In genomic region chrX:154822029-154822428, GRCh38 we compare ENCODE assay signal across 21 cellular contexts. TPM values are rescaled to one million over a fixed set of nuclear protein-coding genes. Genes with fewer than 3 reads are reported as not detected.
A peak's percentile ranks its signal among the peaks of the same experiment; 100 is the strongest.
DNase-seq lines count a peak whose midpoint lies in the region; ATAC-seq, FAIRE-seq and TF ChIP-seq lines count a peak whose summit lies in the region.
"Had no signal": no experiment of that assay in that cellular context is flagged by ENCODE, and none has a peak within 500 bp of the region (broad histone marks: within the 10 kb centered on the region; RNA-seq: fewer than 3 reads in every experiment).

No MANE protein-coding gene starts in this region.

- CTCF ChIA-PET in H1 (lab: Charles Lee; ENCODE audit: partially characterized antibody) = no interaction called here
- CTCF ChIA-PET in mammary epithelial cell (lab: Charles Lee; ENCODE audit: low non-redundant PET) = no interaction called here

- H3K4me1 Mint-ChIP-seq in GM23338 = peaks cover 36% of the 10 kb centered on the region

- H3K27me3 ChIP-seq in GM23338 (ENCODE audit: insufficient read depth) (no peaks in the 10 kb centered on the region), HUES64 (ENCODE audit: insufficient read depth, low read length) (no peaks in the 10 kb centered on the region), H1 (replicated peaks in 1 of 4; ENCODE audit: control insufficient read depth in 3 of 4, extremely low read depth in 1 of 4, insufficient read depth in 3 of 4, low read length in 3 of 4) (no peaks in the 10 kb centered on the region), mammary epithelial cell (ENCODE audit: insufficient read depth, low read length) (no peaks in the 10 kb centered on the region), ascending aorta (no peaks in the 10 kb centered on the region)
- H3K27me3 ChIP-seq: BE2C had no signal

- H3K23ac ChIP-seq in H1 (ENCODE audit: insufficient read length) = no peak overlapping the region

- no peaks in the 10 kb centered on the region for H3K9me3 ChIP-seq in HUES64 (ENCODE audit: insufficient read depth, low read depth, low read length)
- H3K9me3 ChIP-seq in H1 (ENCODE audit: insufficient read depth in 2 of 2, low read depth in 1 of 2, low read length in 1 of 2) = peaks cover 0 to 4% of the 10 kb centered on the region in 2 experiments; a peak in 2 of 4 replicates
- H3K9me3 ChIP-seq in mammary epithelial cell (replicated peaks; ENCODE audit: insufficient read depth, low read length) = no peaks in the 10 kb centered on the region
- no peaks in the 10 kb centered on the region for H3K9me3 ChIP-seq in ascending aorta
- H3K9me3 ChIP-seq: A549, BE2C had no signal

- H4K5ac ChIP-seq in H1 (ENCODE audit: insufficient read length, low read depth, low read length) = peak overlapping the region; percentile 21

- H3K27ac Mint-ChIP-seq in GM23338 = peak overlapping the region; percentile 90
- H3K27ac Mint-ChIP-seq: HFFc6, IgD-negative memory B cell had no signal

- 53% methylated on average over 3 of the region's 3 CpGs for WGBS in HUES64
- WGBS in H1 (ENCODE audit: extremely low coverage in 1 of 2, insufficient coverage in 1 of 2, insufficient read length in 1 of 2, insufficient replicate concordance in 2 of 2, low coverage in 1 of 2, low lambda C conversion rate in 2 of 2, missing lambda C conversion rate in 1 of 2), 2 experiments = 64% methylated on average over 3 of the region's 3 CpGs; no CpG with 5 or more reads in 1 of the 2 experiments
- 53% methylated on average over 3 of the region's 3 CpGs for WGBS in mammary epithelial cell (ENCODE audit: low coverage, missing lambda C conversion rate)

- no peak overlapping the region for H3K56ac ChIP-seq in H1 (replicated peaks; ENCODE audit: insufficient read length, low read depth, low read length)

- H3K14ac ChIP-seq in H1 (ENCODE audit: insufficient read length) = no peak overlapping the region

- peak overlapping the region; percentile 22; the same call in 1 of the 3 replicates for H3K4me3 Mint-ChIP-seq in GM23338
- H3K4me3 Mint-ChIP-seq: CD4-positive, alpha-beta memory T cell; HFFc6 had no signal

- no peaks in the 10 kb centered on the region for H3K9me2 ChIP-seq in GM23338 (ENCODE audit: insufficient read depth)

- no TSS peak for BruUV-seq in mammary epithelial cell (replicated peaks; lab: Mats Ljungman, UMichigan)

- H2BK15ac ChIP-seq in H1 (ENCODE audit: low read length) = no peak overlapping the region

- H2BK5ac ChIP-seq in H1 (ENCODE audit: low read depth, low read length) = peak overlapping the region; percentile 87; the same call in 1 of the 2 replicates

- H3K4me1 ChIP-seq in GM23338 (ENCODE audit: insufficient read depth) (peaks cover 12% of the 10 kb centered on the region; the same call in 1 of the 2 replicates), HUES64 (ENCODE audit: insufficient read depth, low read length) (peaks cover 27% of the 10 kb centered on the region), H1 (replicated peaks in 1 of 4; ENCODE audit: control insufficient read depth in 3 of 4, insufficient read depth in 4 of 4, low read length in 3 of 4) (peaks cover 0 to 7% (median 3%) of the 10 kb centered on the region in 4 experiments; a peak in 3 of 7 replicates), mammary epithelial cell (ENCODE audit: insufficient read depth, low read length) (no peaks in the 10 kb centered on the region), ascending aorta (no peaks in the 10 kb centered on the region)
- H3K4me1 ChIP-seq: A549 had no signal

- H3K79me1 ChIP-seq in H1 (ENCODE audit: low read depth, low read length) = no peaks in the 10 kb centered on the region

- H3K4me3 ChIP-seq in GM23338 = no peak overlapping the region
- no peak overlapping the region for H3K4me3 ChIP-seq in HUES64 (ENCODE audit: low read length)
- no peak overlapping the region for H3K4me3 ChIP-seq in H1 (ENCODE audit: extremely low read depth in 1 of 4, insufficient read depth in 2 of 4, low read depth in 3 of 4, low read length in 4 of 4)
- no peak overlapping the region for H3K4me3 ChIP-seq in mammary epithelial cell (replicated peaks in 1 of 3; ENCODE audit: insufficient read depth in 1 of 3, low read depth in 2 of 3, low read length in 3 of 3)
- H3K4me3 ChIP-seq in ascending aorta = no peak overlapping the region
- H3K4me3 ChIP-seq: A549 had no signal

- H3K27ac ChIP-seq in GM23338 (ENCODE audit: low read depth) = peak overlapping the region; percentile 82
- peak overlapping the region; percentile 79; the same call in 1 of the 2 replicates for H3K27ac ChIP-seq in HUES64 (ENCODE audit: low read depth, low read length)
- H3K27ac ChIP-seq in H1 (ENCODE audit: low read depth, low read length) = no peak overlapping the region
- no peak overlapping the region for H3K27ac ChIP-seq in mammary epithelial cell (ENCODE audit: insufficient read depth, low read depth, low read length)
- no peak overlapping the region for H3K27ac ChIP-seq in ascending aorta
- H3K27ac ChIP-seq: A549, C4-2B, HL-60, KMS-11 had no signal

- dilution Hi-C loops in mammary epithelial cell (cut with HindIII; ENCODE audit: low sequenced_read_pairs) = no loop called here

- POLR2A ChIA-PET in H1 (lab: Charles Lee; ENCODE audit: partially characterized antibody) = interaction anchor here (1.0 kb wide), 1 partner anchor 46 kb away, joined by 3 read pairs; no protein-coding TSS in a partner anchor

- H3K36me3 Mint-ChIP-seq in GM23338 (ENCODE audit: low read depth) = peaks cover 15% of the 10 kb centered on the region
- H3K36me3 Mint-ChIP-seq: CD4-positive, alpha-beta memory T cell; IgD-negative memory B cell had no signal

- no peak for TF ChIP-seq RAD21 in H1 (IDR thresholded peaks at IDR 0.05 in 1 of 2, conservative IDR thresholded peaks at IDR 0.05 in 1 of 2; ENCODE audit: low read depth in 2 of 2, low read length in 2 of 2)

- no peak overlapping the region for H2AK5ac ChIP-seq in H1 (ENCODE audit: low read depth, low read length)

- H3K4ac ChIP-seq in H1 (replicated peaks; ENCODE audit: insufficient read length, low read depth, low read length) = no peak overlapping the region

- H4K20me1 ChIP-seq in GM23338 (replicated peaks; ENCODE audit: insufficient read depth) (no peaks in the 10 kb centered on the region), H1 (replicated peaks in 1 of 2; ENCODE audit: control insufficient read depth in 1 of 2, insufficient read depth in 2 of 2, low read length in 2 of 2) (no peaks in the 10 kb centered on the region), mammary epithelial cell (ENCODE audit: insufficient read depth, low read length) (no peaks in the 10 kb centered on the region)

- H3F3A ChIP-seq in GM23338 (replicated peaks; ENCODE audit: low read depth) = 0 out of 2 replicates have a peak, but pooled peaks cover 4% of the 10 kb centered on the region

- TF ChIP-seq POLR2A in H1 (IDR thresholded peaks at IDR 0.05; ENCODE audit: control extremely low read depth in 1 of 2, low read depth in 2 of 2, low read length in 2 of 2) = no peak

- no peak overlapping the region for H3K18ac ChIP-seq in H1 (ENCODE audit: extremely low read depth, low read length)

- no peak overlapping the region for H2BK12ac ChIP-seq in H1 (ENCODE audit: low read depth, low read length)

- H2AFZ ChIP-seq in GM23338 (no peak overlapping the region), H1 (ENCODE audit: low read length) (no peak overlapping the region), mammary epithelial cell (ENCODE audit: low read depth, low read length) (no peak overlapping the region)

- peaks cover 12% of the 10 kb centered on the region for H3K9me3 Mint-ChIP-seq in GM23338
- H3K9me3 Mint-ChIP-seq: HFFc6 had no signal

- no peaks in the 10 kb centered on the region for H3K79me2 ChIP-seq in GM23338 (replicated peaks; ENCODE audit: insufficient read depth)
- no peaks in the 10 kb centered on the region for H3K79me2 ChIP-seq in H1 (ENCODE audit: control insufficient read depth in 1 of 2, insufficient read depth in 2 of 2, low read length in 2 of 2)
- H3K79me2 ChIP-seq in mammary epithelial cell (ENCODE audit: insufficient read depth, low read length) = no peaks in the 10 kb centered on the region

- intact Hi-C loops in mammary epithelial cell (cut with micrococcal nuclease) = no loop called here
- intact Hi-C loops in ascending aorta (cut with DNase I) = no loop called here

- TF ChIP-seq CTCF in GM23338 (conservative IDR thresholded peaks at IDR 0.05; ENCODE audit: low read depth in 2 of 2) (no peak), H1 (IDR thresholded peaks at IDR 0.05; ENCODE audit: control extremely low read depth in 1 of 3, insufficient read depth in 1 of 3, low read depth in 1 of 3, low read length in 3 of 3) (no peak), mammary epithelial cell (conservative IDR thresholded peaks at IDR 0.05 in 1 of 2, IDR thresholded peaks at IDR 0.05 in 1 of 2; ENCODE audit: extremely low read depth in 1 of 2, insufficient read depth in 1 of 2, low read depth in 1 of 2, low read length in 2 of 2) (no peak), ascending aorta (IDR thresholded peaks at IDR 0.05) (no peak)

- peak; percentile 94 for FAIRE-seq in H1 (lab: Jason Lieb, UNC)
- FAIRE-seq: A549 had no signal

- no peak for ATAC-seq in GM23338
- ATAC-seq: A549 had no signal

- DNase-seq in GM23338 (ENCODE audit: low spot score) (peak; percentile 28), H1 (ENCODE audit: low read depth in 1 of 2, low spot score in 2 of 2) (no peak), mammary epithelial cell (no peak), ascending aorta (ENCODE audit: low spot score in 2 of 2) (no peak), cortex of kidney (lab: John Stamatoyannopoulos, UW) (no peak)
- DNase-seq in stimulated activated CD4-positive, alpha-beta T cell treated with anti-CD3 and anti-CD28 coated beads, Interleukin-4, amount 100 ng/mL, for 4 hours = no peak
- DNase-seq: BE2C; CD4-positive, alpha-beta memory T cell; DMS153; DMS79 treated with DMSO at 0.1 percent for 48 hours; EL; GDM1; HCEC 1CT; HFFc6 had no signal

- no peak for TF ChIP-seq EP300 in H1 (IDR thresholded peaks at IDR 0.05; ENCODE audit: borderline replicate concordance in 1 of 2, low read depth in 2 of 2, low read length in 2 of 2)

- peak overlapping the region; percentile 74 for H4K91ac ChIP-seq in H1 (replicated peaks; ENCODE audit: insufficient read length, low read length)

- H4K8ac ChIP-seq in H1 (ENCODE audit: extremely low read depth, insufficient read depth, low read length) = no peak overlapping the region

- in situ Hi-C loops in mammary epithelial cell (cut with MboI; ENCODE audit: low sequenced_read_pairs in 2 of 2) = no loop called here

- no peaks in the 10 kb centered on the region for H3K23me2 ChIP-seq in H1 (ENCODE audit: low read depth, low read length)

- H3K36me3 ChIP-seq in GM23338 (ENCODE audit: insufficient read depth) = no peaks in the 10 kb centered on the region
- no peaks in the 10 kb centered on the region for H3K36me3 ChIP-seq in HUES64 (ENCODE audit: insufficient read depth, low read length)
- H3K36me3 ChIP-seq in H1 (ENCODE audit: control insufficient read depth in 2 of 4, insufficient read depth in 4 of 4, low read length in 3 of 4) = peaks cover 0 to 2% (median 0%) of the 10 kb centered on the region in 4 experiments; a peak in 1 of 8 replicates
- H3K36me3 ChIP-seq in mammary epithelial cell (ENCODE audit: insufficient read depth, low read length) = no peaks in the 10 kb centered on the region
- H3K36me3 ChIP-seq in ascending aorta = no peaks in the 10 kb centered on the region
- H3K36me3 ChIP-seq: BE2C had no signal

- H3K4me2 ChIP-seq in GM23338 = no peak overlapping the region
- H3K4me2 ChIP-seq in H1 (ENCODE audit: insufficient read depth in 1 of 2, low read depth in 2 of 2, low read length in 2 of 2) = peak overlapping the region; percentile 21 to 44; a peak in 3 of 4 replicates
- no peak overlapping the region for H3K4me2 ChIP-seq in mammary epithelial cell (ENCODE audit: insufficient read depth, low read depth, low read length)
- H3K4me2 ChIP-seq: A549, KMS-11 had no signal

- no peak overlapping the region for H2BK120ac ChIP-seq in H1 (replicated peaks; ENCODE audit: low read depth, low read length)

- H2BK20ac ChIP-seq in H1 (ENCODE audit: low read length) = no peak overlapping the region

- H3K9ac ChIP-seq in HUES64 (ENCODE audit: low read depth, low read length) = peak overlapping the region; percentile 45; the same call in 1 of the 2 replicates
- H3K9ac ChIP-seq in H1 (replicated peaks in 1 of 4; ENCODE audit: extremely low read depth in 1 of 4, low read depth in 3 of 4, low read length in 3 of 4) = no peak overlapping the region
- no peak overlapping the region for H3K9ac ChIP-seq in mammary epithelial cell (ENCODE audit: insufficient read depth, low read length)
- H3K9ac ChIP-seq: KMS-11 had no signal

- H3K27me3 Mint-ChIP-seq in GM23338 (ENCODE audit: insufficient read depth, low read depth, poor library complexity) = peaks cover 4% of the 10 kb centered on the region
- H3K27me3 Mint-ChIP-seq: CD4-positive, alpha-beta memory T cell; IgD-negative memory B cell had no signal

RNA-seq across cellular contexts. Expression of gene SMIM9, which starts 12.4 kb away (rescaled TPM):
- total RNA-seq in GM23338 (2014; rRNA removed; shearing (Covaris generic)) = not detected in 2 replicates
- polyA plus RNA-seq in GM23338 (2016; fragmentation: Nextera tagmentation; extraction: Ambion mirVana) = not detected in 2 replicates
- polyA plus RNA-seq in HUES64 (2013, experiment 1 of 2) = not detected
- polyA plus RNA-seq in HUES64 (2013, experiment 2 of 2) = not detected
- total RNA-seq in H1 (2021; fragmentation: NEBNext Ultra II Directional; extraction: Animal tissue kit (Norgen Biotek cat#: 25700)) = not detected in 2 replicates
- not detected in 2 replicates for polyA plus RNA-seq in H1 (2011; rRNA removed)
- not detected for polyA plus RNA-seq in H1 (2011; cell fraction: cytosol; rRNA removed)
- polyA plus RNA-seq in H1 (2011; cell fraction: nucleus; rRNA removed) = not detected
- polyA plus RNA-seq in H1 (2012, experiment 1 of 2) = not detected in 4 replicates
- not detected for polyA plus RNA-seq in H1 (2012, experiment 2 of 2)
- polyA plus RNA-seq in H1 (2013, experiment 1 of 2) = not detected
- not detected for polyA plus RNA-seq in H1 (2013, experiment 2 of 2)
- not detected in 2 replicates for polyA minus RNA-seq in H1 (2011; rRNA and poly(A)+ RNA removed)
- not detected for polyA minus RNA-seq in H1 (2011; cell fraction: cytosol; rRNA and poly(A)+ RNA removed)
- polyA minus RNA-seq in H1 (2011; cell fraction: nucleus; rRNA and poly(A)+ RNA removed) = not detected
- total RNA-seq in mammary epithelial cell = not detected
- polyA plus RNA-seq in mammary epithelial cell = not detected
- not detected for polyA minus RNA-seq in mammary epithelial cell
- not detected for total RNA-seq in ascending aorta
- total RNA-seq: CD4-positive, alpha-beta memory T cell; HFFc6 had no signal
- polyA plus RNA-seq: A549; AG04450; CD4-positive, alpha-beta memory T cell; IgD-negative memory B cell had no signal

RNA-seq across cellular contexts. Expression of gene MPP1, which starts 16.7 kb away (rescaled TPM):
- total RNA-seq in GM23338 (2014; rRNA removed; shearing (Covaris generic)) = 24.4 and 27.2 TPM in 2 replicates
- polyA plus RNA-seq in GM23338 (2016; fragmentation: Nextera tagmentation; extraction: Ambion mirVana) (17.8 and 18.7 TPM in 2 replicates), H1 (2011; rRNA removed) (6.2 and 7.6 TPM in 2 replicates), mammary epithelial cell (8.7 TPM)
- polyA plus RNA-seq in HUES64 (2013, experiment 1 of 2) = 8.9 TPM
- polyA plus RNA-seq in HUES64 (2013, experiment 2 of 2) = 12.8 TPM
- total RNA-seq in H1 (2021; fragmentation: NEBNext Ultra II Directional; extraction: Animal tissue kit (Norgen Biotek cat#: 25700)) = 12.9 and 13.4 TPM in 2 replicates
- polyA plus RNA-seq in H1 (2011; cell fraction: cytosol; rRNA removed) = 9.8 TPM
- polyA plus RNA-seq in H1 (2011; cell fraction: nucleus; rRNA removed) = 14.8 TPM
- 13.5 to 17.2 TPM (median 15.1 TPM) in 4 replicates for polyA plus RNA-seq in H1 (2012, experiment 1 of 2)
- polyA plus RNA-seq in H1 (2012, experiment 2 of 2) = 7.0 TPM
- polyA plus RNA-seq in H1 (2013, experiment 1 of 2) = 18.2 TPM
- polyA plus RNA-seq in H1 (2013, experiment 2 of 2) = 17.1 TPM
- polyA minus RNA-seq in H1 (2011; rRNA and poly(A)+ RNA removed) = 12.4 and 13.8 TPM in 2 replicates
- polyA minus RNA-seq in H1 (2011; cell fraction: cytosol; rRNA and poly(A)+ RNA removed) = 7.5 TPM
- polyA minus RNA-seq in H1 (2011; cell fraction: nucleus; rRNA and poly(A)+ RNA removed) = 7.3 TPM
- total RNA-seq in mammary epithelial cell (1 to 10 TPM; 8.2 to 9.7 TPM), ascending aorta (65.3 TPM)
- 18.1 TPM for polyA minus RNA-seq in mammary epithelial cell

RNA-seq across cellular contexts. Expression of gene DKC1, which starts 59.4 kb away (rescaled TPM):
- total RNA-seq in GM23338 (2014; rRNA removed; shearing (Covaris generic)) = 101 and 120 TPM in 2 replicates
- polyA plus RNA-seq in GM23338 (2016; fragmentation: Nextera tagmentation; extraction: Ambion mirVana) = 154 and 165 TPM in 2 replicates
- 102 TPM for polyA plus RNA-seq in HUES64 (2013, experiment 1 of 2)
- polyA plus RNA-seq in HUES64 (2013, experiment 2 of 2) = 94.8 TPM
- total RNA-seq in H1 (2021; fragmentation: NEBNext Ultra II Directional; extraction: Animal tissue kit (Norgen Biotek cat#: 25700)) = 134 and 143 TPM in 2 replicates
- 54.7 and 65.6 TPM in 2 replicates for polyA plus RNA-seq in H1 (2011; rRNA removed)
- polyA plus RNA-seq in H1 (2011; cell fraction: cytosol; rRNA removed) = 108 TPM
- 67.1 TPM for polyA plus RNA-seq in H1 (2011; cell fraction: nucleus; rRNA removed)
- polyA plus RNA-seq in H1 (2012, experiment 1 of 2) = 123 to 134 TPM (median 125 TPM) in 4 replicates
- 15.8 TPM for polyA plus RNA-seq in H1 (2012, experiment 2 of 2)
- polyA plus RNA-seq in H1 (2013, experiment 1 of 2) = 131 TPM
- polyA plus RNA-seq in H1 (2013, experiment 2 of 2) = 130 TPM
- polyA minus RNA-seq in H1 (2011; rRNA and poly(A)+ RNA removed) = 96.1 and 119 TPM in 2 replicates
- polyA minus RNA-seq in H1 (2011; cell fraction: cytosol; rRNA and poly(A)+ RNA removed) = 50.1 TPM
- polyA minus RNA-seq in H1 (2011; cell fraction: nucleus; rRNA and poly(A)+ RNA removed) = 103 TPM
- 10 to 100 TPM; 31.3 to 93.0 TPM for total RNA-seq in mammary epithelial cell
- 69.3 TPM for polyA plus RNA-seq in mammary epithelial cell
- 89.0 TPM for polyA minus RNA-seq in mammary epithelial cell
- 3.4 TPM for total RNA-seq in ascending aorta

Comparison
In these comparisons a context has a peak if more than half of its experiments do, and no peak if none do; other contexts are left out.
1. H3K27ac ChIP-seq: peak in GM23338 (single experiment) and HUES64 (single experiment); none in H1 (single experiment), mammary epithelial cell (single experiment) and ascending aorta (0 of 2).
2. H3K4me2 ChIP-seq: peak in H1 (2 of 2); none in GM23338 (single experiment) and mammary epithelial cell (single experiment).